Comparison of ENCODE assay signal across 8 cellular contexts in genomic region chr14:54487771-54488170, GRCh38. TPM values are rescaled to one million over a fixed set of nuclear protein-coding genes. Genes with fewer than 3 reads are reported as not detected.
DNase-seq lines count a peak whose midpoint lies in the region; ATAC-seq and TF ChIP-seq lines count a peak whose summit lies in the region.

No MANE protein-coding gene starts in this region.

- peaks cover 43% of the 10 kb centered on the region for H3K36me3 Mint-ChIP-seq in activated T-cell treated with anti-CD3 and anti-CD28 coated beads, Interleukin-2, amount 50 U/mL, for 24 hours (ENCODE audit: low read depth)
- H3K36me3 Mint-ChIP-seq in endodermal cell (ENCODE audit: low read depth), result peaks cover 17% of the 10 kb centered on the region
- H3K36me3 Mint-ChIP-seq in naive thymus-derived CD8-positive, alpha-beta T cell, result peaks cover 0 to 12% (median 3%) of the 10 kb centered on the region in 3 donors

- no peaks in the 10 kb centered on the region for H3K27me3 Mint-ChIP-seq in activated T-cell treated with anti-CD3 and anti-CD28 coated beads, Interleukin-2, amount 50 U/mL, for 24 hours
- H3K27me3 Mint-ChIP-seq in endodermal cell (ENCODE audit: insufficient read depth), result no peaks in the 10 kb centered on the region
- peaks cover 0 to 1% (median 0%) of the 10 kb centered on the region in 5 donors for H3K27me3 Mint-ChIP-seq in naive thymus-derived CD8-positive, alpha-beta T cell

- no peak for DNase-seq in activated T-cell treated with anti-CD3 and anti-CD28 coated beads, Interleukin-2, amount 50 U/mL, for 24 hours
- DNase-seq in activated T-cell treated with anti-CD3 and anti-CD28 coated beads for 4 hours (no peak), RKO (ENCODE audit: low spot score) (peak; percentile 76), endodermal cell (peak; percentile 22), SHP77 treated with DMSO at 0.1 percent for 48 hours (lab: John Stamatoyannopoulos, UW) (no peak), NOMO-1 treated with dmso at 0.1 percent for 144 hours (lab: John Stamatoyannopoulos, UW; ENCODE audit: unreplicated experiment) (no peak)
- DNase-seq in naive thymus-derived CD8-positive, alpha-beta T cell, result no peak

- H3K36me3 ChIP-seq in endodermal cell (ENCODE audit: control insufficient read depth, insufficient read depth, low read length), result peaks cover 15% of the 10 kb centered on the region

- ATAC-seq in naive thymus-derived CD8-positive, alpha-beta T cell, result no peak
- no peak for ATAC-seq in HG03432 (IDR thresholded peaks at IDR 0.05; ENCODE audit: unreplicated experiment)

- POLR2A ChIA-PET in naive thymus-derived CD8-positive, alpha-beta T cell (lab: Charles Lee), result interaction anchor here (1.3 to 1.9 kb wide), 4 partner anchors 22 to 91 kb away, joined by 4 to 13 read pairs (median 6); partner anchors contain the start of genes CDKN3, CGRRF1 and CNIH1

- peak overlapping the region; percentile 93 for H3K27ac Mint-ChIP-seq in activated T-cell treated with anti-CD3 and anti-CD28 coated beads, Interleukin-2, amount 50 U/mL, for 24 hours
- peak overlapping the region; percentile 53 for H3K27ac Mint-ChIP-seq in endodermal cell
- peak overlapping the region; percentile 71 to 97 (median 94) for H3K27ac Mint-ChIP-seq in naive thymus-derived CD8-positive, alpha-beta T cell

- WGBS in endodermal cell (ENCODE audit: insufficient coverage in 1 of 2, insufficient read length in 1 of 2), 2 experiments, result 49 to 52% methylated on average over 4 of the region's 4 CpGs

- TF ChIP-seq CTCF in endodermal cell (conservative IDR thresholded peaks at IDR 0.05), result no peak

- peaks cover 67% of the 10 kb centered on the region for H3K4me1 Mint-ChIP-seq in activated T-cell treated with anti-CD3 and anti-CD28 coated beads, Interleukin-2, amount 50 U/mL, for 24 hours (ENCODE audit: low read depth)
- H3K4me1 Mint-ChIP-seq in endodermal cell, result peaks cover 49% of the 10 kb centered on the region
- peaks cover 25 to 76% (median 63%) of the 10 kb centered on the region in 4 donors for H3K4me1 Mint-ChIP-seq in naive thymus-derived CD8-positive, alpha-beta T cell

- H3K27me3 ChIP-seq in endodermal cell (ENCODE audit: control insufficient read depth, insufficient read depth, low read length, poor library complexity, severe bottlenecking), result no peaks in the 10 kb centered on the region

- peak overlapping the region; percentile 90 for H3K4me3 Mint-ChIP-seq in activated T-cell treated with anti-CD3 and anti-CD28 coated beads, Interleukin-2, amount 50 U/mL, for 24 hours
- H3K4me3 Mint-ChIP-seq in endodermal cell, result peak overlapping the region; percentile 81
- peak overlapping the region; percentile 78 to 96 (median 90) for H3K4me3 Mint-ChIP-seq in naive thymus-derived CD8-positive, alpha-beta T cell

- H3K27ac ChIP-seq in endodermal cell (ENCODE audit: low read depth, low read length), result peak overlapping the region; percentile 86

- H3K4me1 ChIP-seq in endodermal cell (ENCODE audit: control insufficient read depth, insufficient read depth, low read length), result peaks cover 15% of the 10 kb centered on the region

- H3K4me3 ChIP-seq in endodermal cell (ENCODE audit: low read length), result peak overlapping the region; percentile 89

- H3K9me3 Mint-ChIP-seq in activated T-cell treated with anti-CD3 and anti-CD28 coated beads, Interleukin-2, amount 50 U/mL, for 24 hours, result no peaks in the 10 kb centered on the region
- no peaks in the 10 kb centered on the region for H3K9me3 Mint-ChIP-seq in endodermal cell
- peaks cover 0 to 3% (median 0%) of the 10 kb centered on the region in 9 donors for H3K9me3 Mint-ChIP-seq in naive thymus-derived CD8-positive, alpha-beta T cell

- H3K9me3 ChIP-seq in endodermal cell (ENCODE audit: control insufficient read depth, low read length), result no peaks in the 10 kb centered on the region

- peak overlapping the region; percentile 84 for H3K9ac ChIP-seq in endodermal cell (ENCODE audit: extremely low read depth, low read length, poor library complexity, severe bottlenecking)

RNA-seq across cellular contexts. Expression of gene GMFB, which starts 1.0 kb away (rescaled TPM):
- total RNA-seq in endodermal cell, result 10 to 100 TPM; 86.2 to 96.5 TPM
- polyA plus RNA-seq in endodermal cell (2013, experiment 1 of 2), result 75.0 TPM
- 72.1 TPM for polyA plus RNA-seq in endodermal cell (2013, experiment 2 of 2)
- total RNA-seq in naive thymus-derived CD8-positive, alpha-beta T cell, result 10 to 100 TPM; 34.4 to 38.3 TPM
- 10 to 100 TPM in 2 of 3 donors, 1 to 10 TPM in 1; 9.2 to 13.9 (median 11.0) TPM for polyA plus RNA-seq in naive thymus-derived CD8-positive, alpha-beta T cell

RNA-seq across cellular contexts. Expression of gene CGRRF1, which starts 21.9 kb away (rescaled TPM):
- total RNA-seq in endodermal cell, result 10 to 100 TPM; 17.8 to 19.3 TPM
- polyA plus RNA-seq in endodermal cell (2013, experiment 1 of 2), result 23.1 TPM
- polyA plus RNA-seq in endodermal cell (2013, experiment 2 of 2), result 26.7 TPM
- 10 to 100 TPM; 24.3 to 26.2 TPM for total RNA-seq in naive thymus-derived CD8-positive, alpha-beta T cell
- 10 to 100 TPM; 19.4 to 29.2 (median 24.0) TPM for polyA plus RNA-seq in naive thymus-derived CD8-positive, alpha-beta T cell

RNA-seq across cellular contexts. Expression of gene CNIH1, which starts 46.6 kb away (rescaled TPM):
- 10 to 100 TPM; 77.9 to 82.7 TPM for total RNA-seq in endodermal cell
- 146 TPM for polyA plus RNA-seq in endodermal cell (2013, experiment 1 of 2)
- 128 TPM for polyA plus RNA-seq in endodermal cell (2013, experiment 2 of 2)
- total RNA-seq in naive thymus-derived CD8-positive, alpha-beta T cell, result 10 to 100 TPM; 50.4 to 51.1 TPM
- polyA plus RNA-seq in naive thymus-derived CD8-positive, alpha-beta T cell, result 10 to 100 TPM; 79.3 to 97.7 (median 87.3) TPM

Comparison
In these comparisons a context has a peak if more than half of its experiments do, and no peak if none do; other contexts are left out.
1. DNase-seq: peak in RKO (single experiment) and endodermal cell (single experiment); none in activated T-cell treated with anti-CD3 and anti-CD28 coated beads, Interleukin-2, amount 50 U/mL, for 24 hours (single experiment), activated T-cell treated with anti-CD3 and anti-CD28 coated beads for 4 hours (single experiment), naive thymus-derived CD8-positive, alpha-beta T cell (0 of 10), SHP77 treated with DMSO at 0.1 percent for 48 hours (single experiment) and NOMO-1 treated with dmso at 0.1 percent for 144 hours (single experiment).
2. Peak in every context shown above with its lines, with median percentiles within 50 percentile points of each other: H3K27ac Mint-ChIP-seq and H3K4me3 Mint-ChIP-seq.